ENCODE assay signal across 8 cellular contexts in the genomic region with DNA sequence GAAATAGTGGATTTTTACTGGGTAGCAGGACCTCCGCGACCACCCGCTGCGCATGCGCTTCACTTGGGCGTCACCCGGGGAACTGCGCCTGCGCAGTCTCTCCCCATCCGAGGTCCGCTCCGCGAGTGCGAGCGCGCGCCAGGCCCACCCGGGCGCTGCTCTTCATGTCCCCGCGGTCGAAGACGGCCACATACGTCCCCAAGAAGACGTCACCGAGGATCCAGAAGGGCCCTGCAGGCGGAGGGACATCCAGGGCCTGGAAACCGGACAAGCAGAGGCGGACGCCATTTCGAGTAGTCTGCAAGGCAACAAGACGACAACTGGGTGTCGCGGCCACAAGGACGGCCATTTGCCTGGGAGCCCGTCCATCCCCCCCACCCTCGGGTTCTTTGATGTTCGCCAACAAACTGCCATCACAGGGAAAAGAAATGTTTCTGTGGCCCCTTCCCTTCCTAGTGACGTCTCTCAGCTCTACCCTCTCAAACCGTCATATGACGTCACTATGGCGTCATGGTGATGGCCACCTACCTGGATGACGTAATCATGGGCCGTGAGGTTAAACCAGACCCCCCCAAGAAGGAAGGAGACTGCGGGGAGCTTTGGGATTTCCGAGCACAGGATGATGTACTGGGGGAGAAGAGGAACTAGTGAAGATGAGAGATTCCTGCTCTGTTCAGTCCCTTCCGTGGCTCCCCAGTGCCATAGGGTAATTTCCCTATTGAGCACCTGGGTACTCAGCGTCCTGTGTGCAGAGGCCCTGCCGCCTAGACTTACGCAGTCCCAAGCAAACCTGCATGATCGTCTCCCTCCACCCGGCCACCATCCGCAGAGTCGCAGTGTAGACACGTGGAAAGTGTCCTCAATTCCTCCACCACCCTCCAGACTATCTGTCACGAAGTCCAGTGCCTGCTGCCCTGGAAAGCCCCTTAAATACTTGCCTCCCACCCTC. TPM values are rescaled to one million over a fixed set of nuclear protein-coding genes. Genes with fewer than 3 reads are reported as not detected.
DNase-seq lines count a peak whose midpoint lies in the region; ATAC-seq, FAIRE-seq and TF ChIP-seq lines count a peak whose summit lies in the region.

No MANE protein-coding gene starts in this region.

- H3K79me2 ChIP-seq in astrocyte (ENCODE audit: insufficient read depth, low read length): no peaks in the 10 kb centered on the region

- TF ChIP-seq CTCF in breast epithelium (IDR thresholded peaks at IDR 0.05): no peak
- no peak for TF ChIP-seq CTCF in MCF 10A (IDR thresholded peaks at IDR 0.05; ENCODE audit: unreplicated experiment)
- no peak for TF ChIP-seq CTCF in astrocyte (IDR thresholded peaks at IDR 0.05; ENCODE audit: insufficient read depth, low read depth, low read length)
- TF ChIP-seq CTCF in left lung (IDR thresholded peaks at IDR 0.05): no peak

- H3K36me3 Mint-ChIP-seq in MCF 10A (ENCODE audit: insufficient read depth, unreplicated experiment) (no peaks in the 10 kb centered on the region), astrocyte (ENCODE audit: low read depth, unreplicated experiment) (peaks cover 3% of the 10 kb centered on the region)

- H3K27ac ChIP-seq in breast epithelium (peak overlapping the region; percentile 90 to 92), astrocyte (ENCODE audit: low read depth, low read length) (no peak overlapping the region), left lung (peak overlapping the region; percentile 85 to 88)

- intact Hi-C loops in breast epithelium (cut with DNase I; ENCODE audit: low total_unique reads) (loop anchor here (10.0 kb wide), 1 partner anchor 96 kb away; no protein-coding TSS in a partner anchor), MCF 10A (cut with micrococcal nuclease) (no loop called here), left lung (cut with DNase I) (no loop called here)

- peaks cover 11% of the 10 kb centered on the region for H3K27me3 Mint-ChIP-seq in MCF 10A (ENCODE audit: insufficient read depth, unreplicated experiment)
- H3K27me3 Mint-ChIP-seq in astrocyte (ENCODE audit: low read depth, unreplicated experiment): peaks cover 10% of the 10 kb centered on the region

- no peak for FAIRE-seq in astrocyte (lab: Jason Lieb, UNC)

- H3K4me3 ChIP-seq in breast epithelium (peak overlapping the region; percentile 28 to 75 (median 59)), astrocyte (ENCODE audit: insufficient read depth, low read depth, low read length) (peak overlapping the region; percentile 36), left lung (peak overlapping the region; percentile 33 to 57)

- H3K27me3 ChIP-seq in breast epithelium (no peaks in the 10 kb centered on the region), astrocyte (ENCODE audit: insufficient read depth, low read length) (no peaks in the 10 kb centered on the region), left lung (peaks cover 0 to 6% of the 10 kb centered on the region in 2 donors)

- BruUV-seq in MCF 10A (replicated peaks; lab: Mats Ljungman, UMichigan): no TSS peak

- H3K27ac Mint-ChIP-seq in MCF 10A (ENCODE audit: low read depth, unreplicated experiment) (no peak overlapping the region), astrocyte (ENCODE audit: unreplicated experiment) (no peak overlapping the region)

- no peak overlapping the region for H3K9ac ChIP-seq in astrocyte (ENCODE audit: low read length)

- no peaks in the 10 kb centered on the region for H3K9me3 ChIP-seq in breast epithelium
- no peaks in the 10 kb centered on the region for H3K9me3 ChIP-seq in astrocyte (ENCODE audit: insufficient read depth, low read depth, low read length)
- H3K9me3 ChIP-seq in left lung: no peaks in the 10 kb centered on the region

- peak overlapping the region; percentile 77 for H3K4me2 ChIP-seq in astrocyte (ENCODE audit: low read length)

- CTCF ChIA-PET in MCF 10A (lab: Yijun Ruan, JAX): interaction anchor here (0.6 to 2.7 kb wide), 7 partner anchors 10 to 428 kb away, joined by 3 to 27 read pairs (median 5); no protein-coding TSS in a partner anchor

- H4K20me1 ChIP-seq in astrocyte (ENCODE audit: insufficient read depth, low read length): no peaks in the 10 kb centered on the region

- H3K9me3 Mint-ChIP-seq in MCF 10A (ENCODE audit: unreplicated experiment): no peaks in the 10 kb centered on the region
- H3K9me3 Mint-ChIP-seq in astrocyte (ENCODE audit: unreplicated experiment): peaks cover 15% of the 10 kb centered on the region

- H3K4me1 Mint-ChIP-seq in MCF 10A (ENCODE audit: insufficient read depth, unreplicated experiment) (peaks cover 4% of the 10 kb centered on the region), astrocyte (ENCODE audit: low read depth, unreplicated experiment) (no peaks in the 10 kb centered on the region)

- H3K4me1 ChIP-seq in breast epithelium: no peaks in the 10 kb centered on the region
- H3K4me1 ChIP-seq in astrocyte (ENCODE audit: insufficient read depth, low read length): peaks cover 6% of the 10 kb centered on the region
- peaks cover 0 to 24% of the 10 kb centered on the region in 2 donors for H3K4me1 ChIP-seq in left lung

- peak; percentile 47 for TF ChIP-seq POLR2A in breast epithelium (IDR thresholded peaks at IDR 0.05)

- DNase-seq in breast epithelium (ENCODE audit: low spot score in 2 of 2) (peak in 1 of 2 donors; percentile 54), MCF 10A (ENCODE audit: unreplicated experiment) (no peak), T-helper 2 cell (peak; percentile 59 to 81 (median 66)), astrocyte (ENCODE audit: low read depth) (no peak), left lung (peak; percentile 69 to 91)
- DNase-seq in stimulated activated CD8-positive, alpha-beta memory T cell treated with anti-CD3 and anti-CD28 coated beads, Interleukin-12 subunit alpha, Interleukin-12 subunit beta, amount 100 ng/mL, for 1 hour (ENCODE audit: low read depth): peak; percentile 59

- peak overlapping the region; percentile 82 for H2AFZ ChIP-seq in astrocyte (ENCODE audit: low read depth, low read length)

- H3K36me3 ChIP-seq in breast epithelium (no peaks in the 10 kb centered on the region), astrocyte (ENCODE audit: insufficient read depth, low read length) (no peaks in the 10 kb centered on the region), left lung (peaks cover 0 to 16% of the 10 kb centered on the region in 2 donors)

- POLR2A ChIA-PET in MCF 10A (lab: Yijun Ruan, JAX): no interaction called here

- ATAC-seq in left lung (no peak), HG02970 (IDR thresholded peaks at IDR 0.05; ENCODE audit: low FRiP score, unreplicated experiment) (no peak), HG03457 (IDR thresholded peaks at IDR 0.05; ENCODE audit: unreplicated experiment) (no peak)

- no peak overlapping the region for H3K4me3 Mint-ChIP-seq in MCF 10A (ENCODE audit: unreplicated experiment)
- H3K4me3 Mint-ChIP-seq in astrocyte (ENCODE audit: unreplicated experiment): no peak overlapping the region

RNA-seq across cellular contexts. Expression of gene NAPSA, which starts 6.7 kb away (rescaled TPM):
- total RNA-seq in breast epithelium (1 to 10 TPM in 2 of 3 donors, under 1 TPM in 1; 0.80 to 1.8 (median 1.6) TPM), MCF 10A (2022) (0.49 and 0.51 TPM in 2 replicates), astrocyte (not detected in 2 replicates), left lung (1,000 to 10,000 TPM; 1,284 to 3,296 TPM)

RNA-seq across cellular contexts. Expression of gene NR1H2, which starts 17.5 kb away (rescaled TPM):
- total RNA-seq in breast epithelium (100 to 1,000 TPM in 1 of 3 donors, 10 to 100 TPM in 2; 71.0 to 105 (median 87.5) TPM), MCF 10A (2022) (62.0 and 65.7 TPM in 2 replicates), astrocyte (33.4 and 34.8 TPM in 2 replicates), left lung (10 to 100 TPM; 77.9 to 78.4 TPM)

RNA-seq across cellular contexts. Expression of gene POLD1, which starts 25.4 kb away (rescaled TPM):
- 10 to 100 TPM; 13.8 to 17.3 (median 16.0) TPM for total RNA-seq in breast epithelium
- total RNA-seq in MCF 10A (2022): 18.9 and 31.9 TPM in 2 replicates
- 18.9 and 19.9 TPM in 2 replicates for total RNA-seq in astrocyte
- total RNA-seq in left lung: 10 to 100 TPM; 38.3 to 58.3 TPM

RNA-seq across cellular contexts. Expression of gene KCNC3, which starts 29.6 kb away (rescaled TPM):
- total RNA-seq in breast epithelium: 1 to 10 TPM in 2 of 3 donors, under 1 TPM in 1; 0.32 to 3.7 (median 1.6) TPM
- not detected in 2 replicates for total RNA-seq in MCF 10A (2022)
- not detected in 2 replicates for total RNA-seq in astrocyte
- 10 to 100 TPM in 1 of 2 donors, 1 to 10 TPM in 1; 8.5 to 14.7 TPM for total RNA-seq in left lung

RNA-seq across cellular contexts. Expression of gene SPIB, which starts 60.0 kb away (rescaled TPM):
- total RNA-seq in breast epithelium (under 1 TPM in 1 of 3 donors, not detected in 2; 0.33 TPM), MCF 10A (2022) (not detected in 2 replicates), astrocyte (0.14 TPM in 1 of 2 replicates, not detected in the other), left lung (under 1 TPM; 0.32 to 0.34 TPM)

Comparison
In these comparisons a context has a peak if more than half of its experiments do, and no peak if none do; other contexts are left out.
1. DNase-seq: peak in T-helper 2 cell (5 of 5), left lung (2 of 2) and stimulated activated CD8-positive, alpha-beta memory T cell treated with anti-CD3 and anti-CD28 coated beads, Interleukin-12 subunit alpha, Interleukin-12 subunit beta, amount 100 ng/mL, for 1 hour (single experiment); none in MCF 10A (single experiment) and astrocyte (single experiment).
2. RNA of gene NAPSA, which starts 6.7 kb away (total RNA-seq): 1,284 to 3,296 TPM in left lung; 0.80 to 1.8 TPM in breast epithelium, 0.49 to 0.51 TPM in MCF 10A and not detected in astrocyte; every median in the first group is over 100 times any median in the second.
3. Peak in every context shown above with its lines, with median percentiles within 50 percentile points of each other: H3K4me3 ChIP-seq.